21 cellular contexts compared by ENCODE assay signal in the genomic region with DNA sequence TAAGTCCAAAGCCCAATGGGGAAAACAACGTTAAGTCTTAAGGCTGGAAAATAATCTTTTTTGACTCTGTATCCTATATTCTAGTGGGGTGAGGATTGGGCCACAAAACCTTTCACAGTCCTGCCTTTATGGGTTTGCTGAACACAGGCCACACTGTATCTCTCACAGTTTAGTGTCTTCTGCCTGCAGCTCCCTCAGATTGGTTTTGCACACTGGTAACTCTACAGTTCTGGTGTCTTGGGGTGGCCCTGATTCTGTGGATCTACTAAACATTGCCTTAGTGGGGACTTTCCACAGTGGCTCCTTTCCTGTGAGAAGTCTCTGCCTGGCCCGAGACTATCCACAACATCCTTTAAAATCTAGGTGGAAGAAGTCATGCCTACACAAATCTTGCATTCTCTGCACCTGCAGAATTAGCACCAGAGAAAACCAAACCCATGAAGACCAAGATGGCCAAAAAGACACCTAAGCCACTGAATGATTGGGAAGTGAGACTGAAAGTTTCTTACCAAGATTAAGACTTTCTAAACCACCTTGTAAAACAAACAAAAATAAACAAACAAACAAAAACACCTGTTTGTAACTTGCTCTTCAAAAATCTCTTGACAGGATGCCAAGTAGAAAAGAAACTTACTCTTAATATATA.
"Had no signal": no experiment of that assay in that cellular context is flagged by ENCODE, and none has a peak within 500 bp of the region (broad histone marks: within the 10 kb centered on the region; RNA-seq: fewer than 3 reads in every experiment).

No MANE protein-coding gene starts in this region.

- H3K4me3 ChIP-seq: heart left ventricle, lung, neural progenitor cell, pancreas, stomach, thoracic aorta, transverse colon had no signal

- H3K9ac ChIP-seq: neural progenitor cell had no signal

- ATAC-seq: esophagus mucosa; heart left ventricle; left colon; left ventricle myocardium superior; natural killer cell treated with Interleukin-12 subunit alpha and Interleukin-12 subunit beta and Interleukin-15 and Interleukin-18, amount 100 ng/mL, for 72 hours; pancreas; right cardiac atrium had no signal

- H3K9me3 ChIP-seq: pancreas, stomach, thoracic aorta, transverse colon had no signal

- H3K4me2 ChIP-seq: neural progenitor cell had no signal

- H3K4me1 ChIP-seq: heart left ventricle, neural progenitor cell, pancreas, stomach, transverse colon had no signal

- H2AFZ ChIP-seq: neural progenitor cell had no signal

- H3K36me3 ChIP-seq: heart left ventricle, neural progenitor cell, pancreas, stomach, thoracic aorta, transverse colon had no signal

- DNase-seq: effector CD4-positive, alpha-beta T cell; heart left ventricle; hippocampal formation; left colon; left ventricle myocardium superior; mesenchymal stem cell; midbrain; occipital lobe; pancreas; right cardiac atrium; small intestine; stimulated activated CD4-positive, alpha-beta T cell treated with anti-CD3 and anti-CD28 coated beads, Interleukin-12 subunit alpha, Interleukin-12 subunit beta, amount 100 ng/mL, for 4 hours; stimulated activated naive CD4-positive, alpha-beta T cell; stomach; substantia nigra; transverse colon had no signal

- H3K27me3 ChIP-seq: heart left ventricle, neural progenitor cell, pancreas, stomach, transverse colon had no signal

- H3K27ac ChIP-seq: heart left ventricle, neural progenitor cell, pancreas, stomach, thoracic aorta, transverse colon had no signal
